Comparison of ENCODE assay signal across 11 cellular contexts in genomic region chr14:56247495-56248087, GRCh38.
DNase-seq lines count a peak whose midpoint lies in the region; ATAC-seq and TF ChIP-seq lines count a peak whose summit lies in the region.
"Had no signal": no experiment of that assay in that cellular context is flagged by ENCODE, and none has a peak within 500 bp of the region (broad histone marks: within the 10 kb centered on the region; RNA-seq: fewer than 3 reads in every experiment).

No MANE protein-coding gene starts in this region.

- H3K27me3 Mint-ChIP-seq in chondrocyte (ENCODE audit: low read depth) (no peaks in the 10 kb centered on the region), nephron (ENCODE audit: low read depth) (peaks cover 3% of the 10 kb centered on the region)

- no peaks in the 10 kb centered on the region for H3K79me2 ChIP-seq in DOHH2 (ENCODE audit: control insufficient read depth, low read length)

- no peak for ATAC-seq in GM21786 (IDR thresholded peaks at IDR 0.05; ENCODE audit: unreplicated experiment)

- H3K9me3 Mint-ChIP-seq in chondrocyte (ENCODE audit: low read depth) (no peaks in the 10 kb centered on the region), nephron (peaks cover 2% of the 10 kb centered on the region)

- H3K4me3 Mint-ChIP-seq in chondrocyte (ENCODE audit: unreplicated experiment) = no peak overlapping the region
- no peak overlapping the region for H3K4me3 Mint-ChIP-seq in nephron

- H3K36me3 ChIP-seq in DOHH2 (ENCODE audit: control insufficient read depth, low read length) = no peaks in the 10 kb centered on the region

- no peaks in the 10 kb centered on the region for H3K9me3 ChIP-seq in DOHH2 (ENCODE audit: control insufficient read depth, insufficient read depth, low read length)
- H3K9me3 ChIP-seq: stomach had no signal

- TF ChIP-seq CTCF in DOHH2 (IDR thresholded peaks at IDR 0.05; ENCODE audit: low read depth, low read length, poor library complexity, severe bottlenecking) (peak; percentile 46), LNCaP clone FGC (IDR thresholded peaks at IDR 0.05; ENCODE audit: control insufficient read depth, extremely low read depth, insufficient read depth) (peak; percentile 56), chondrocyte (IDR thresholded peaks at IDR 0.05) (peak; percentile 79), nephron (IDR thresholded peaks at IDR 0.05; ENCODE audit: unreplicated experiment in 3 of 3) (peak; percentile 26 to 43 (median 35))

- peak; percentile 15 for DNase-seq in LNCaP clone FGC (ENCODE audit: low read depth)
- no peak for DNase-seq in chondrocyte (ENCODE audit: low spot score)
- DNase-seq in stimulated activated CD8-positive, alpha-beta memory T cell treated with anti-CD3 and anti-CD28 coated beads, Interleukin-4, amount 100 ng/mL, for 48 hours = no peak
- DNase-seq in globus pallidus (ENCODE audit: low spot score) = no peak
- no peak for DNase-seq in NCI-H1092 (lab: John Stamatoyannopoulos, UW)
- DNase-seq: anterior cingulate cortex, NCI-H446, stomach had no signal

- no peak overlapping the region for H3K4me3 ChIP-seq in DOHH2 (ENCODE audit: low read length)
- no peak overlapping the region for H3K4me3 ChIP-seq in LNCaP clone FGC (ENCODE audit: low read depth, low read length)
- H3K4me3 ChIP-seq: stomach had no signal

- H3K4me2 ChIP-seq in DOHH2 (ENCODE audit: low read length) = no peak overlapping the region

- H3K9me2 ChIP-seq in DOHH2 (replicated peaks; ENCODE audit: control insufficient read depth, low read length) = no peaks in the 10 kb centered on the region

- no peaks in the 10 kb centered on the region for H4K20me1 ChIP-seq in DOHH2 (ENCODE audit: control insufficient read depth, insufficient read depth, low read depth, low read length)

- H3K27ac Mint-ChIP-seq in chondrocyte (ENCODE audit: unreplicated experiment) (no peak overlapping the region), nephron (no peak overlapping the region)

- no peak overlapping the region for H3K27ac ChIP-seq in DOHH2 (ENCODE audit: low read depth, low read length)
- H3K27ac ChIP-seq: stomach had no signal

- H3K4me1 ChIP-seq in DOHH2 (ENCODE audit: control insufficient read depth, low read length) = no peaks in the 10 kb centered on the region
- H3K4me1 ChIP-seq: stomach had no signal

- peaks cover 18% of the 10 kb centered on the region for H3K4me1 Mint-ChIP-seq in chondrocyte (ENCODE audit: low read depth)
- H3K4me1 Mint-ChIP-seq in nephron = peaks cover 7% of the 10 kb centered on the region

- H3F3A ChIP-seq in DOHH2 (ENCODE audit: control insufficient read depth, insufficient read depth) = no peaks in the 10 kb centered on the region

- peaks cover 3% of the 10 kb centered on the region for H3K36me3 Mint-ChIP-seq in chondrocyte (ENCODE audit: low read depth)
- H3K36me3 Mint-ChIP-seq in nephron (ENCODE audit: low read depth) = peaks cover 7% of the 10 kb centered on the region

- no peaks in the 10 kb centered on the region for H3K27me3 ChIP-seq in DOHH2 (ENCODE audit: control insufficient read depth, low read length)
- H3K27me3 ChIP-seq: stomach had no signal
